Comparison of ENCODE assay signal across 1 cellular context in the genomic region with DNA sequence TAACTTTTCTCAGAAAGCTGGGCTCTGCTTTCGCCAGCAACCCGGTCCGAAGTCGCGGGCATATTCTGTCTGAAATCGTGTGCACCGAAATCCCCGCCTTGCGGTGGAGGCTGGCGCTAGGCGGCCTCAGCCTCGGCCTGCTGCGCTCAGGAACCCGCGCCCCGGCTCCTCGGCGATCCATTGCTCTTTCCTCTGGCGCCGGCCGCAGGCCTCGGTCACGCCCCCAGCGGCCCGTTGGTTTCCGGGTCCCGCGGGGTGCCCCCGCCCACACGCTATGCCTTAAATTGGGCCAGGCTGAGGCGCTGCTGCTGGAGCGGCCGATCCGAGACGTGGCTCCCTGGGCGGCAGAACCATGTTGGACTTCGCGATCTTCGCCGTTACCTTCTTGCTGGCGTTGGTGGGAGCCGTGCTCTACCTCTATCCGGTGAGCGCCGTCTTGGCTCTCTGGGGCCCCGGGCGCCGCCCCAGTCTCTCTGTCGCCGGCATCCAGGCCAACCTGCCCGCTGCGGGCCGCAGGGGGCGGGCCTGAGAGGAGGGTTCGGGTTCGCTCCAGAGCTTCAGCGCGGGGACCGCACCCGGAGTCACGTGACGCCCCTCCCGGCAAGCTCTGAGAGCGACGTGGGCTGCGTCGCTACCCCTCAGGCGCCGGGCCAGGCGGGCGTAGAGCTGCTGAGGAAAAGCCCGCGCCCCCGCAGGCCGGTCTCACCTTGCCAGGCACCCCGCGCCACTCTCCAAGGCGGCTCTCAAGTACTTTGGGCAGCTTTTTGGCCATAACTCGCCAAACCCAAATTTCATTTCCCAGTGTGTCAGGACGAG.
A peak's percentile ranks its signal among the peaks of the same experiment; 100 is the strongest.
TF ChIP-seq lines count a peak whose summit lies in the region.

A gene with protein sequence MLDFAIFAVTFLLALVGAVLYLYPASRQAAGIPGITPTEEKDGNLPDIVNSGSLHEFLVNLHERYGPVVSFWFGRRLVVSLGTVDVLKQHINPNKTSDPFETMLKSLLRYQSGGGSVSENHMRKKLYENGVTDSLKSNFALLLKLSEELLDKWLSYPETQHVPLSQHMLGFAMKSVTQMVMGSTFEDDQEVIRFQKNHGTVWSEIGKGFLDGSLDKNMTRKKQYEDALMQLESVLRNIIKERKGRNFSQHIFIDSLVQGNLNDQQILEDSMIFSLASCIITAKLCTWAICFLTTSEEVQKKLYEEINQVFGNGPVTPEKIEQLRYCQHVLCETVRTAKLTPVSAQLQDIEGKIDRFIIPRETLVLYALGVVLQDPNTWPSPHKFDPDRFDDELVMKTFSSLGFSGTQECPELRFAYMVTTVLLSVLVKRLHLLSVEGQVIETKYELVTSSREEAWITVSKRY (plus strand): TSS at position 308 of the 816 bp plus-strand sequence. CDS start 45 bp downstream, at position 353.

TF ChIP-seq in K562, 482 proteins besides CTCF, POLR2A, EP300 and RAD21 (continued from another document and continues in another):
- TF ChIP-seq, protein P1, sequence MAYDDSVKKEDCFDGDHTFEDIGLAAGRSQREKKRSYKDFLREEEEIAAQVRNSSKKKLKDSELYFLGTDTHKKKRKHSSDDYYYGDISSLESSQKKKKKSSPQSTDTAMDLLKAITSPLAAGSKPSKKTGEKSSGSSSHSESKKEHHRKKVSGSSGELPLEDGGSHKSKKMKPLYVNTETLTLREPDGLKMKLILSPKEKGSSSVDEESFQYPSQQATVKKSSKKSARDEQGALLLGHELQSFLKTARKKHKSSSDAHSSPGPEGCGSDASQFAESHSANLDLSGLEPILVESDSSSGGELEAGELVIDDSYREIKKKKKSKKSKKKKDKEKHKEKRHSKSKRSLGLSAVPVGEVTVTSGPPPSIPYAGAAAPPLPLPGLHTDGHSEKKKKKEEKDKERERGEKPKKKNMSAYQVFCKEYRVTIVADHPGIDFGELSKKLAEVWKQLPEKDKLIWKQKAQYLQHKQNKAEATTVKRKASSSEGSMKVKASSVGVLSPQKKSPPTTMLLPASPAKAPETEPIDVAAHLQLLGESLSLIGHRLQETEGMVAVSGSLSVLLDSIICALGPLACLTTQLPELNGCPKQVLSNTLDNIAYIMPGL (CRISPR knock-in tag; IDR thresholded peaks at IDR 0.05) = peak; percentile 42; the same call in 1 of the 2 replicates
- TF ChIP-seq POLR2B (IDR thresholded peaks at IDR 0.05; ENCODE audit: low read depth, partially characterized antibody) (peak; percentile 77), MTA3 (IDR thresholded peaks at IDR 0.05; ENCODE audit: borderline replicate concordance) (peak; percentile 95), ATF1 (CRISPR knock-in tag; IDR thresholded peaks at IDR 0.05) (no peak), ATF1 (tag; IDR thresholded peaks at IDR 0.05) (peak; percentile 79), KAT7 (CRISPR knock-in tag; IDR thresholded peaks at IDR 0.05; ENCODE audit: borderline replicate concordance) (peak; percentile 81; the same call in 1 of the 2 replicates), YY1 (IDR thresholded peaks at IDR 0.05; ENCODE audit: borderline replicate concordance in 1 of 3, control insufficient read depth in 1 of 3, extremely low read depth in 1 of 3, insufficient read depth in 3 of 3, insufficient read length in 1 of 3, insufficient replicate concordance in 2 of 3, low read depth in 1 of 3, low read length in 2 of 3) (peak in 2 of 3 experiments; percentile 73 to 79), ZNF444 (CRISPR knock-in tag; IDR thresholded peaks at IDR 0.05) (no peak), ARID1B (IDR thresholded peaks at IDR 0.05) (0 out of 2 replicates have a peak, but pooled peaks have one; percentile 33), NCOA6 (IDR thresholded peaks at IDR 0.05) (no peak), SMAD1 (IDR thresholded peaks at IDR 0.05; ENCODE audit: low read depth, low read length, partially characterized antibody) (no peak), C11orf30 (IDR thresholded peaks at IDR 0.05; ENCODE audit: low read depth) (peak; percentile 52; the same call in 1 of the 2 replicates), KAT8 (IDR thresholded peaks at IDR 0.05; ENCODE audit: low read depth) (no peak), KAT2B (IDR thresholded peaks at IDR 0.05; ENCODE audit: low read depth, low read length) (no peak), ZNF133 (CRISPR knock-in tag; IDR thresholded peaks at IDR 0.05) (no peak), SIX5 (IDR thresholded peaks at IDR 0.05; ENCODE audit: borderline replicate concordance in 1 of 2, insufficient read depth in 1 of 2, low read depth in 1 of 2, low read length in 2 of 2) (peak in 1 of 2 experiments; percentile 11; a peak in 1 of 4 replicates), RFX1 (IDR thresholded peaks at IDR 0.05) (no peak), ZNF75A (CRISPR knock-in tag; IDR thresholded peaks at IDR 0.05) (no peak), CSDE1 (IDR thresholded peaks at IDR 0.05) (no peak)
- TF ChIP-seq, protein P2, sequence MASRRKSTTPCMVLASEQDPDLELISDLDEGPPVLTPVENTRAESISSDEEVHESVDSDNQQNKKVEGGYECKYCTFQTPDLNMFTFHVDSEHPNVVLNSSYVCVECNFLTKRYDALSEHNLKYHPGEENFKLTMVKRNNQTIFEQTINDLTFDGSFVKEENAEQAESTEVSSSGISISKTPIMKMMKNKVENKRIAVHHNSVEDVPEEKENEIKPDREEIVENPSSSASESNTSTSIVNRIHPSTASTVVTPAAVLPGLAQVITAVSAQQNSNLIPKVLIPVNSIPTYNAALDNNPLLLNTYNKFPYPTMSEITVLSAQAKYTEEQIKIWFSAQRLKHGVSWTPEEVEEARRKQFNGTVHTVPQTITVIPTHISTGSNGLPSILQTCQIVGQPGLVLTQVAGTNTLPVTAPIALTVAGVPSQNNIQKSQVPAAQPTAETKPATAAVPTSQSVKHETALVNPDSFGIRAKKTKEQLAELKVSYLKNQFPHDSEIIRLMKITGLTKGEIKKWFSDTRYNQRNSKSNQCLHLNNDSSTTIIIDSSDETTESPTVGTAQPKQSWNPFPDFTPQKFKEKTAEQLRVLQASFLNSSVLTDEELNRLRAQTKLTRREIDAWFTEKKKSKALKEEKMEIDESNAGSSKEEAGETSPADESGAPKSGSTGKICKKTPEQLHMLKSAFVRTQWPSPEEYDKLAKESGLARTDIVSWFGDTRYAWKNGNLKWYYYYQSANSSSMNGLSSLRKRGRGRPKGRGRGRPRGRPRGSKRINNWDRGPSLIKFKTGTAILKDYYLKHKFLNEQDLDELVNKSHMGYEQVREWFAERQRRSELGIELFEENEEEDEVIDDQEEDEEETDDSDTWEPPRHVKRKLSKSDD (conservative IDR thresholded peaks at IDR 0.05; ENCODE audit: low read length) = no peak
- TF ChIP-seq, protein P3, sequence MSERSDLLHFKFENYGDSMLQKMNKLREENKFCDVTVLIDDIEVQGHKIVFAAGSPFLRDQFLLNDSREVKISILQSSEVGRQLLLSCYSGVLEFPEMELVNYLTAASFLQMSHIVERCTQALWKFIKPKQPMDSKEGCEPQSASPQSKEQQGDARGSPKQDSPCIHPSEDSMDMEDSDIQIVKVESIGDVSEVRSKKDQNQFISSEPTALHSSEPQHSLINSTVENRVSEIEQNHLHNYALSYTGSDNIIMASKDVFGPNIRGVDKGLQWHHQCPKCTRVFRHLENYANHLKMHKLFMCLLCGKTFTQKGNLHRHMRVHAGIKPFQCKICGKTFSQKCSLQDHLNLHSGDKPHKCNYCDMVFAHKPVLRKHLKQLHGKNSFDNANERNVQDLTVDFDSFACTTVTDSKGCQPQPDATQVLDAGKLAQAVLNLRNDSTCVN (CRISPR knock-in tag; IDR thresholded peaks at IDR 0.05) = no peak
- TF ChIP-seq, protein P4, sequence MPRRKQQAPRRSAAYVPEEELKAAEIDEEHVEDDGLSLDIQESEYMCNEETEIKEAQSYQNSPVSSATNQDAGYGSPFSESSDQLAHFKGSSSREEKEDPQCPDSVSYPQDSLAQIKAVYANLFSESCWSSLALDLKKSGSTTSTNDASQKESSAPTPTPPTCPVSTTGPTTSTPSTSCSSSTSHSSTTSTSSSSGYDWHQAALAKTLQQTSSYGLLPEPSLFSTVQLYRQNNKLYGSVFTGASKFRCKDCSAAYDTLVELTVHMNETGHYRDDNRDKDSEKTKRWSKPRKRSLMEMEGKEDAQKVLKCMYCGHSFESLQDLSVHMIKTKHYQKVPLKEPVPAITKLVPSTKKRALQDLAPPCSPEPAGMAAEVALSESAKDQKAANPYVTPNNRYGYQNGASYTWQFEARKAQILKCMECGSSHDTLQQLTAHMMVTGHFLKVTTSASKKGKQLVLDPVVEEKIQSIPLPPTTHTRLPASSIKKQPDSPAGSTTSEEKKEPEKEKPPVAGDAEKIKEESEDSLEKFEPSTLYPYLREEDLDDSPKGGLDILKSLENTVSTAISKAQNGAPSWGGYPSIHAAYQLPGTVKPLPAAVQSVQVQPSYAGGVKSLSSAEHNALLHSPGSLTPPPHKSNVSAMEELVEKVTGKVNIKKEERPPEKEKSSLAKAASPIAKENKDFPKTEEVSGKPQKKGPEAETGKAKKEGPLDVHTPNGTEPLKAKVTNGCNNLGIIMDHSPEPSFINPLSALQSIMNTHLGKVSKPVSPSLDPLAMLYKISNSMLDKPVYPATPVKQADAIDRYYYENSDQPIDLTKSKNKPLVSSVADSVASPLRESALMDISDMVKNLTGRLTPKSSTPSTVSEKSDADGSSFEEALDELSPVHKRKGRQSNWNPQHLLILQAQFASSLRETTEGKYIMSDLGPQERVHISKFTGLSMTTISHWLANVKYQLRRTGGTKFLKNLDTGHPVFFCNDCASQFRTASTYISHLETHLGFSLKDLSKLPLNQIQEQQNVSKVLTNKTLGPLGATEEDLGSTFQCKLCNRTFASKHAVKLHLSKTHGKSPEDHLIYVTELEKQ (CRISPR knock-in tag; IDR thresholded peaks at IDR 0.05) = no peak
- TF ChIP-seq, protein P5, sequence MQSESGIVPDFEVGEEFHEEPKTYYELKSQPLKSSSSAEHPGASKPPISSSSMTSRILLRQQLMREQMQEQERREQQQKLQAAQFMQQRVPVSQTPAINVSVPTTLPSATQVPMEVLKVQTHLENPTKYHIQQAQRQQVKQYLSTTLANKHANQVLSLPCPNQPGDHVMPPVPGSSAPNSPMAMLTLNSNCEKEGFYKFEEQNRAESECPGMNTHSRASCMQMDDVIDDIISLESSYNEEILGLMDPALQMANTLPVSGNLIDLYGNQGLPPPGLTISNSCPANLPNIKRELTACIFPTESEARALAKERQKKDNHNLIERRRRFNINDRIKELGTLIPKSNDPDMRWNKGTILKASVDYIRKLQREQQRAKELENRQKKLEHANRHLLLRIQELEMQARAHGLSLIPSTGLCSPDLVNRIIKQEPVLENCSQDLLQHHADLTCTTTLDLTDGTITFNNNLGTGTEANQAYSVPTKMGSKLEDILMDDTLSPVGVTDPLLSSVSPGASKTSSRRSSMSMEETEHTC (IDR thresholded peaks at IDR 0.05) = peak; percentile 48; the same call in 1 of the 2 replicates
- TF ChIP-seq, protein P6, sequence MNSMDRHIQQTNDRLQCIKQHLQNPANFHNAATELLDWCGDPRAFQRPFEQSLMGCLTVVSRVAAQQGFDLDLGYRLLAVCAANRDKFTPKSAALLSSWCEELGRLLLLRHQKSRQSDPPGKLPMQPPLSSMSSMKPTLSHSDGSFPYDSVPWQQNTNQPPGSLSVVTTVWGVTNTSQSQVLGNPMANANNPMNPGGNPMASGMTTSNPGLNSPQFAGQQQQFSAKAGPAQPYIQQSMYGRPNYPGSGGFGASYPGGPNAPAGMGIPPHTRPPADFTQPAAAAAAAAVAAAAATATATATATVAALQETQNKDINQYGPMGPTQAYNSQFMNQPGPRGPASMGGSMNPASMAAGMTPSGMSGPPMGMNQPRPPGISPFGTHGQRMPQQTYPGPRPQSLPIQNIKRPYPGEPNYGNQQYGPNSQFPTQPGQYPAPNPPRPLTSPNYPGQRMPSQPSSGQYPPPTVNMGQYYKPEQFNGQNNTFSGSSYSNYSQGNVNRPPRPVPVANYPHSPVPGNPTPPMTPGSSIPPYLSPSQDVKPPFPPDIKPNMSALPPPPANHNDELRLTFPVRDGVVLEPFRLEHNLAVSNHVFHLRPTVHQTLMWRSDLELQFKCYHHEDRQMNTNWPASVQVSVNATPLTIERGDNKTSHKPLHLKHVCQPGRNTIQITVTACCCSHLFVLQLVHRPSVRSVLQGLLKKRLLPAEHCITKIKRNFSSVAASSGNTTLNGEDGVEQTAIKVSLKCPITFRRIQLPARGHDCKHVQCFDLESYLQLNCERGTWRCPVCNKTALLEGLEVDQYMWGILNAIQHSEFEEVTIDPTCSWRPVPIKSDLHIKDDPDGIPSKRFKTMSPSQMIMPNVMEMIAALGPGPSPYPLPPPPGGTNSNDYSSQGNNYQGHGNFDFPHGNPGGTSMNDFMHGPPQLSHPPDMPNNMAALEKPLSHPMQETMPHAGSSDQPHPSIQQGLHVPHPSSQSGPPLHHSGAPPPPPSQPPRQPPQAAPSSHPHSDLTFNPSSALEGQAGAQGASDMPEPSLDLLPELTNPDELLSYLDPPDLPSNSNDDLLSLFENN (IDR thresholded peaks at IDR 0.05; ENCODE audit: low read depth in 2 of 2, low read length in 2 of 2) = peak; percentile 37 to 90; a peak in 2 of 4 replicates
